1 cellular context compared by ENCODE assay signal in genomic region chr14:93009471-93010117, GRCh38.
TF ChIP-seq lines count a peak whose summit lies in the region.

No MANE protein-coding gene starts in this region.

TF ChIP-seq in H1, 55 proteins besides CTCF, POLR2A, EP300 and RAD21:
- TF ChIP-seq GTF2F1 (IDR thresholded peaks at IDR 0.05; ENCODE audit: borderline replicate concordance, low read depth, low read length) (no peak), EZH2 (IDR thresholded peaks at IDR 0.05; ENCODE audit: low read depth, low read length, severe bottlenecking) (no peak), KDM5A (IDR thresholded peaks at IDR 0.05; ENCODE audit: low read length) (no peak), ZNF274 (IDR thresholded peaks at IDR 0.05; ENCODE audit: borderline replicate concordance, extremely low read depth, low read length) (no peak), BRCA1 (IDR thresholded peaks at IDR 0.05; ENCODE audit: low read depth, low read length) (no peak), HDAC2 (IDR thresholded peaks at IDR 0.05; ENCODE audit: borderline replicate concordance in 1 of 2, low read depth in 2 of 2, low read length in 2 of 2) (no peak), CBX8 (IDR thresholded peaks at IDR 0.05; ENCODE audit: borderline replicate concordance, low read depth, low read length) (no peak), POU5F1 (IDR thresholded peaks at IDR 0.05; ENCODE audit: low read depth, low read length) (no peak), YY1 (IDR thresholded peaks at IDR 0.05; ENCODE audit: low read depth, low read length) (no peak), JUND (IDR thresholded peaks at IDR 0.05; ENCODE audit: low read length) (no peak), SRF (IDR thresholded peaks at IDR 0.05; ENCODE audit: low read depth, low read length) (no peak), SIN3A (conservative IDR thresholded peaks at IDR 0.05 in 1 of 2, IDR thresholded peaks at IDR 0.05 in 1 of 2; ENCODE audit: low read depth in 1 of 2, low read length in 2 of 2) (no peak), JUN (IDR thresholded peaks at IDR 0.05; ENCODE audit: low read depth, low read length) (no peak)
